ENCODE assay signal across 2 cellular contexts in genomic region chr9:87892956-87893355, GRCh38.
TF ChIP-seq lines count a peak whose summit lies in the region.

No MANE protein-coding gene starts in this region.

TF ChIP-seq in A549, 52 proteins besides CTCF, POLR2A, EP300 and RAD21:
- TF ChIP-seq FOSL2 (IDR thresholded peaks at IDR 0.05) (no peak), FOSL2 (CRISPR knock-in tag; IDR thresholded peaks at IDR 0.05) (no peak), MAFK (IDR thresholded peaks at IDR 0.05; ENCODE audit: partially characterized antibody) (peak; percentile 12)
TF ChIP-seq in A549: peak in this region for 1.

TF ChIP-seq in H1, 55 proteins besides CTCF, POLR2A, EP300 and RAD21:
- TF ChIP-seq ASH2L (IDR thresholded peaks at IDR 0.05; ENCODE audit: low read length), result no peak
- no peak for TF ChIP-seq EZH2 (IDR thresholded peaks at IDR 0.05; ENCODE audit: low read depth, low read length, severe bottlenecking)
- 0 out of 2 replicates have a peak, but pooled peaks have one; percentile 4 for TF ChIP-seq MAFK (IDR thresholded peaks at IDR 0.05; ENCODE audit: low read depth, low read length)
- no peak for TF ChIP-seq ZNF274 (IDR thresholded peaks at IDR 0.05; ENCODE audit: borderline replicate concordance, extremely low read depth, low read length)
